ENCODE assay signal across 8 cellular contexts in the genomic region with DNA sequence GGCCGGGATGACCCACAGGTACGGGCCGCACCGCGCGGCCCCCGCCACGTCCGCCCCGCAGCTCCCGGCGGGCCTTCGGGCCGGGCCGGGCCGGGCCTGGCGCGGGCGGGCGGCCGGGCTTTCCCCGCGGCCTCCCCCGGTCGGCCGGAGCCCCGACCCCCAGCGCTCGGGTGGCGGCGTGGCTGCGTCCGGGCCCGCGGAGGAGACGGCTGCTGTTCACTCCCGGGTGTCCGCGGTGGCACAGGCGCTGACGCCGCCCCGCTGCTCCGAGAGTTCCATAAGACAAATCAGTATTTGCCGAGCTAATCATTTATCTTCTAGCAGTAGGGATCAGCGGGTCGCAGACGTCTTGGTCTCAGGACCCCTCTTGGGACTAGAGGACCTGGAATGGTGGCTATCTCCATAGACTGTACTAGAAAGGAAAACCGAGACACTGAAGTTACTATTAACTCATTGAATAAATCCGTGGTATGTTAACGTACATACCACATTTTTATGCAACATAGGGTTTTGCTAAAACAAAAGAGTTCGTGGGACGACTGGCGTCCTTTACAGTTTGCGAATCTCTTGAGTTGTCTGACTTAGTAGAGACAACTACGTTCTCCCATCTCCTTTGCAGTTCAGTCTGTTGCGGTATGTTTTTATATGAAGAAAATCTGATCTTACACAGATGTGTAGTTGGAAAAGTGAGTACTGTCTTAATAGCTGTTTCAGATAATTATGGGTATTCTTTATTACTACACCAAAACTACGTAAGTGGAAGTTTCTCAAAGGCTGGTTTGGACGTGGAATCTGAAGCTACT. TPM values are rescaled to one million over a fixed set of nuclear protein-coding genes. Genes with fewer than 3 reads are reported as not detected.
DNase-seq lines count a peak whose midpoint lies in the region; ATAC-seq, FAIRE-seq and TF ChIP-seq lines count a peak whose summit lies in the region.

No MANE protein-coding gene starts in this region.

- no peak for TF ChIP-seq POLR2A in thyroid gland (IDR thresholded peaks at IDR 0.05)

- TF ChIP-seq EP300 in neural cell (conservative IDR thresholded peaks at IDR 0.05; ENCODE audit: poor library complexity, severe bottlenecking) = no peak

- H2AFZ ChIP-seq in neural cell (ENCODE audit: low read depth, low read length) = peak overlapping the region; percentile 35

- peak overlapping the region; percentile 80 for H3K4me3 ChIP-seq in fibroblast of the aortic adventitia (ENCODE audit: low read depth, low read length)
- peak overlapping the region; percentile 94 for H3K4me3 ChIP-seq in neural cell (ENCODE audit: low read length)
- peak overlapping the region in 2 of 3 donors; percentile 64 to 66 for H3K4me3 ChIP-seq in thyroid gland (replicated peaks in 1 of 3)

- H3K9me3 ChIP-seq in neural cell (ENCODE audit: low read length) (no peaks in the 10 kb centered on the region), thyroid gland (no peaks in the 10 kb centered on the region)

- H3K4me1 Mint-ChIP-seq in activated T-cell treated with anti-CD3 and anti-CD28 coated beads, Interleukin-2, amount 50 U/mL, for 24 hours (ENCODE audit: low read depth) = peaks cover 50% of the 10 kb centered on the region

- no peaks in the 10 kb centered on the region for H3K9me2 ChIP-seq in neural cell (ENCODE audit: insufficient read depth, low read length)

- no peaks in the 10 kb centered on the region for H3K9me3 Mint-ChIP-seq in activated T-cell treated with anti-CD3 and anti-CD28 coated beads, Interleukin-2, amount 50 U/mL, for 24 hours

- H3K4me1 ChIP-seq in thyroid gland = peaks cover 0 to 17% of the 10 kb centered on the region in 2 donors

- H3K4me2 ChIP-seq in neural cell (ENCODE audit: low read length) = peak overlapping the region; percentile 86

- H3K36me3 ChIP-seq in neural cell (ENCODE audit: insufficient read depth, low read length) (no peaks in the 10 kb centered on the region), thyroid gland (no peaks in the 10 kb centered on the region)

- no peak for TF ChIP-seq RAD21 in neural cell (conservative IDR thresholded peaks at IDR 0.05)

- H3K4me3 Mint-ChIP-seq in activated T-cell treated with anti-CD3 and anti-CD28 coated beads, Interleukin-2, amount 50 U/mL, for 24 hours = peak overlapping the region; percentile 93

- peak; percentile 32 for ATAC-seq in HG02981 (IDR thresholded peaks at IDR 0.05; ENCODE audit: unreplicated experiment)

- H3K27ac ChIP-seq in neural cell (ENCODE audit: low read length) = no peak overlapping the region
- peak overlapping the region; percentile 50 to 97 (median 78) for H3K27ac ChIP-seq in thyroid gland

- H3K79me2 ChIP-seq in neural cell (replicated peaks; ENCODE audit: insufficient read depth, low read length) = peaks cover 30% of the 10 kb centered on the region

- peak; percentile 42 for DNase-seq in A172 (ENCODE audit: low spot score)
- peak; percentile 11 for DNase-seq in GM18507 (ENCODE audit: extremely low spot score, insufficient read length, low read depth)
- peak; percentile 32 to 68 for DNase-seq in NCI-H526 (lab: John Stamatoyannopoulos, UW)
- DNase-seq in activated T-cell treated with anti-CD3 and anti-CD28 coated beads, Interleukin-2, amount 50 U/mL, for 24 hours = peak; percentile 72
- DNase-seq in fibroblast of the aortic adventitia (ENCODE audit: low read depth) = peak; percentile 60
- peak in 1 of 2 donors; percentile 49 for DNase-seq in thyroid gland

- peaks cover 15% of the 10 kb centered on the region for H3K36me3 Mint-ChIP-seq in activated T-cell treated with anti-CD3 and anti-CD28 coated beads, Interleukin-2, amount 50 U/mL, for 24 hours (ENCODE audit: low read depth)

- TF ChIP-seq CTCF in fibroblast of the aortic adventitia (IDR thresholded peaks at IDR 0.05; ENCODE audit: insufficient read depth, low read length) (no peak), neural cell (IDR thresholded peaks at IDR 0.05; ENCODE audit: poor library complexity, severe bottlenecking) (no peak), thyroid gland (IDR thresholded peaks at IDR 0.05) (no peak)

- WGBS in thyroid gland, 2 donors = 2 to 4% methylated on average over 25 to 36 of the region's 59 CpGs

- H3F3A ChIP-seq in neural cell (ENCODE audit: insufficient read depth, low read length, poor library complexity, severe bottlenecking) = no peaks in the 10 kb centered on the region

- FAIRE-seq in GM18507 (lab: Jason Lieb, UNC) = peak; percentile 59

- intact Hi-C loops in thyroid gland (cut with DNase I) = no loop called here

- no peaks in the 10 kb centered on the region for H3K27me3 Mint-ChIP-seq in activated T-cell treated with anti-CD3 and anti-CD28 coated beads, Interleukin-2, amount 50 U/mL, for 24 hours

- no peaks in the 10 kb centered on the region for H4K20me1 ChIP-seq in neural cell (ENCODE audit: insufficient read depth)

- no peaks in the 10 kb centered on the region for H3K27me3 ChIP-seq in neural cell (ENCODE audit: insufficient read depth, low read depth, low read length)
- H3K27me3 ChIP-seq in thyroid gland = no peaks in the 10 kb centered on the region

- H3K27ac Mint-ChIP-seq in activated T-cell treated with anti-CD3 and anti-CD28 coated beads, Interleukin-2, amount 50 U/mL, for 24 hours = peak overlapping the region; percentile 93

- peak overlapping the region; percentile 77 for H3K9ac ChIP-seq in neural cell (ENCODE audit: low read length)

TF ChIP-seq in neural cell, 6 proteins besides CTCF, POLR2A, EP300 and RAD21:
- TF ChIP-seq, protein P1, sequence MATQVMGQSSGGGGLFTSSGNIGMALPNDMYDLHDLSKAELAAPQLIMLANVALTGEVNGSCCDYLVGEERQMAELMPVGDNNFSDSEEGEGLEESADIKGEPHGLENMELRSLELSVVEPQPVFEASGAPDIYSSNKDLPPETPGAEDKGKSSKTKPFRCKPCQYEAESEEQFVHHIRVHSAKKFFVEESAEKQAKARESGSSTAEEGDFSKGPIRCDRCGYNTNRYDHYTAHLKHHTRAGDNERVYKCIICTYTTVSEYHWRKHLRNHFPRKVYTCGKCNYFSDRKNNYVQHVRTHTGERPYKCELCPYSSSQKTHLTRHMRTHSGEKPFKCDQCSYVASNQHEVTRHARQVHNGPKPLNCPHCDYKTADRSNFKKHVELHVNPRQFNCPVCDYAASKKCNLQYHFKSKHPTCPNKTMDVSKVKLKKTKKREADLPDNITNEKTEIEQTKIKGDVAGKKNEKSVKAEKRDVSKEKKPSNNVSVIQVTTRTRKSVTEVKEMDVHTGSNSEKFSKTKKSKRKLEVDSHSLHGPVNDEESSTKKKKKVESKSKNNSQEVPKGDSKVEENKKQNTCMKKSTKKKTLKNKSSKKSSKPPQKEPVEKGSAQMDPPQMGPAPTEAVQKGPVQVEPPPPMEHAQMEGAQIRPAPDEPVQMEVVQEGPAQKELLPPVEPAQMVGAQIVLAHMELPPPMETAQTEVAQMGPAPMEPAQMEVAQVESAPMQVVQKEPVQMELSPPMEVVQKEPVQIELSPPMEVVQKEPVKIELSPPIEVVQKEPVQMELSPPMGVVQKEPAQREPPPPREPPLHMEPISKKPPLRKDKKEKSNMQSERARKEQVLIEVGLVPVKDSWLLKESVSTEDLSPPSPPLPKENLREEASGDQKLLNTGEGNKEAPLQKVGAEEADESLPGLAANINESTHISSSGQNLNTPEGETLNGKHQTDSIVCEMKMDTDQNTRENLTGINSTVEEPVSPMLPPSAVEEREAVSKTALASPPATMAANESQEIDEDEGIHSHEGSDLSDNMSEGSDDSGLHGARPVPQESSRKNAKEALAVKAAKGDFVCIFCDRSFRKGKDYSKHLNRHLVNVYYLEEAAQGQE (IDR thresholded peaks at IDR 0.05; ENCODE audit: borderline replicate concordance) = peak; percentile 26
- TF ChIP-seq POLR2AphosphoS5 (IDR thresholded peaks at IDR 0.05) = no peak

RNA-seq across cellular contexts. Expression of a gene that starts 0.5 kb away (rescaled TPM):
- 53.8 and 91.9 TPM in 2 replicates for total RNA-seq in A172 (2014; rRNA removed; shearing (Covaris generic))
- total RNA-seq in fibroblast of the aortic adventitia (ENCODE audit: low replicate concordance) (66.6 and 91.2 TPM in 2 replicates), thyroid gland (100 to 1,000 TPM in 2 of 4 donors, 10 to 100 TPM in 2; 73.1 to 117 (median 92.5) TPM)
- polyA plus RNA-seq in neural cell = 8.2 and 12.3 TPM in 2 replicates
- 17.8 and 20.1 TPM in 2 replicates for polyA minus RNA-seq in neural cell
